Comparison of ENCODE assay signal across 23 cellular contexts in genomic region chr1:176943783-176944182, GRCh38.
"Had no signal": no experiment of that assay in that cellular context is flagged by ENCODE, and none has a peak within 500 bp of the region (broad histone marks: within the 10 kb centered on the region; RNA-seq: fewer than 3 reads in every experiment).

No MANE protein-coding gene starts in this region.

- H3K9ac ChIP-seq: parathyroid adenoma had no signal

- H3K79me2 ChIP-seq: parathyroid adenoma had no signal

- H2AFZ ChIP-seq: parathyroid adenoma had no signal

- H3K27me3 ChIP-seq: right lobe of liver, sigmoid colon, stomach, thyroid gland, tibial nerve, upper lobe of left lung, vagina had no signal

- H3K9me3 ChIP-seq: neutrophil, psoas muscle, right lobe of liver, sigmoid colon, stomach, thoracic aorta, thyroid gland, tibial nerve, upper lobe of left lung, vagina had no signal

- H3K27ac ChIP-seq: neutrophil, parathyroid adenoma, psoas muscle, right lobe of liver, sigmoid colon, stomach, thoracic aorta, thyroid gland, tibial nerve, upper lobe of left lung, vagina had no signal

- DNase-seq: nephron progenitor cell; nucleus accumbens; posterior cingulate gyrus; psoas muscle; right cardiac atrium; right lobe of liver; sigmoid colon; small intestine; stimulated activated CD4-positive, alpha-beta T cell treated with anti-CD3 and anti-CD28 coated beads, Interleukin-15, amount 100 ng/mL, for 24 hours; stimulated activated CD4-positive, alpha-beta T cell treated with anti-CD3 and anti-CD28 coated beads, Interleukin-2, amount 100 ng/mL, for 24 hours; stimulated activated CD4-positive, alpha-beta T cell treated with anti-CD3 and anti-CD28 coated beads, Interleukin-2, amount 100 ng/mL, for 48 hours; stimulated activated CD4-positive, alpha-beta T cell treated with anti-CD3 and anti-CD28 coated beads, Interleukin-4, amount 100 ng/mL, for 24 hours; stimulated activated naive B cell treated with anti-CD40 and anti-IgM and Interleukin-4, amounts not matched to agents 10 μg/mL and 1 μg/mL and 100 μg/mL, for 72 hours; stimulated activated naive CD4-positive, alpha-beta T cell treated with Interleukin-2 at 50 U/mL for 16 hours; stomach; thyroid gland; trophoblast cell; upper lobe of left lung had no signal

- H3K4me3 ChIP-seq: psoas muscle, right lobe of liver, sigmoid colon, stomach, thoracic aorta, thyroid gland, tibial nerve, upper lobe of left lung, vagina had no signal

- H3K36me3 ChIP-seq: neutrophil, right lobe of liver, sigmoid colon, stomach, thoracic aorta, thyroid gland, tibial nerve, upper lobe of left lung, vagina had no signal

- H3K4me1 ChIP-seq: parathyroid adenoma, psoas muscle, right lobe of liver, sigmoid colon, stomach, thyroid gland, tibial nerve, upper lobe of left lung, vagina had no signal
